Comparison of ENCODE assay signal across 22 cellular contexts in genomic region chr1:150842343-150842742, GRCh38. TPM values are rescaled to one million over a fixed set of nuclear protein-coding genes. Genes with fewer than 3 reads are reported as not detected.
A peak's percentile ranks its signal among the peaks of the same experiment; 100 is the strongest.
DNase-seq lines count a peak whose midpoint lies in the region; ATAC-seq and TF ChIP-seq lines count a peak whose summit lies in the region.
"Had no signal": no experiment of that assay in that cellular context is flagged by ENCODE, and none has a peak within 500 bp of the region (broad histone marks: within the 10 kb centered on the region; RNA-seq: fewer than 3 reads in every experiment).

No MANE protein-coding gene starts in this region.

- H3K4me3 Mint-ChIP-seq in activated naive CD4-positive, alpha-beta T cell treated with anti-CD3 and anti-CD28 coated beads, Interleukin-2, amount 50 U/mL, for 24 hours, result no peak overlapping the region
- H3K4me3 Mint-ChIP-seq in activated naive CD8-positive, alpha-beta T cell treated with anti-CD3 and anti-CD28 coated beads, Interleukin-2, amount 50 U/mL, for 24 hours, result peak overlapping the region; percentile 7
- H3K4me3 Mint-ChIP-seq in stimulated activated naive CD8-positive, alpha-beta T cell treated with anti-CD3 and anti-CD28 coated beads, Interleukin-15, amount 100 ng/mL, for 72 hours, result peak overlapping the region in 1 of 2 donors; percentile 59
- H3K4me3 Mint-ChIP-seq: central memory CD8-positive, alpha-beta T cell; HFFc6 had no signal

- H3K36me3 Mint-ChIP-seq in activated naive CD4-positive, alpha-beta T cell treated with anti-CD3 and anti-CD28 coated beads, Interleukin-2, amount 50 U/mL, for 24 hours, result peaks cover 22% of the 10 kb centered on the region
- H3K36me3 Mint-ChIP-seq in activated naive CD8-positive, alpha-beta T cell treated with anti-CD3 and anti-CD28 coated beads, Interleukin-2, amount 50 U/mL, for 24 hours (ENCODE audit: low read depth), result peaks cover 40% of the 10 kb centered on the region

- no peaks in the 10 kb centered on the region for H3K9me3 Mint-ChIP-seq in activated naive CD4-positive, alpha-beta T cell treated with anti-CD3 and anti-CD28 coated beads, Interleukin-2, amount 50 U/mL, for 24 hours
- H3K9me3 Mint-ChIP-seq in activated naive CD8-positive, alpha-beta T cell treated with anti-CD3 and anti-CD28 coated beads, Interleukin-2, amount 50 U/mL, for 24 hours, result no peaks in the 10 kb centered on the region
- H3K9me3 Mint-ChIP-seq in stimulated activated naive CD8-positive, alpha-beta T cell treated with anti-CD3 and anti-CD28 coated beads, Interleukin-15, amount 100 ng/mL, for 72 hours, result no peaks in the 10 kb centered on the region
- H3K9me3 Mint-ChIP-seq: central memory CD8-positive, alpha-beta T cell; HFFc6 had no signal

- H3K4me3 ChIP-seq in HEK293 (ENCODE audit: low read depth, low read length) (no peak overlapping the region), A673 (ENCODE audit: low read depth, low read length, poor library complexity, severe bottlenecking) (no peak overlapping the region)
- H3K4me3 ChIP-seq: dorsolateral prefrontal cortex, psoas muscle, testis, vagina had no signal

- POLR2A ChIA-PET in HEK293 (lab: Yijun Ruan, JAX) (no interaction called here), A673 (lab: Charles Lee; ENCODE audit: low non-redundant PET) (no interaction called here)

- DNase-seq in activated naive CD4-positive, alpha-beta T cell (lab: John Stamatoyannopoulos, UW), result no peak
- no peak for DNase-seq in activated naive CD8-positive, alpha-beta T cell treated with anti-CD3 and anti-CD28 coated beads, Interleukin-2, amount 50 U/mL, for 24 hours
- no peak for DNase-seq in stimulated activated naive CD8-positive, alpha-beta T cell treated with anti-CD3 and anti-CD28 coated beads, Interleukin-15, amount 100 ng/mL, for 72 hours
- DNase-seq in A673 (ENCODE audit: low spot score) (no peak), NCI-H2029 treated with DMSO at 0.1 percent for 48 hours (lab: John Stamatoyannopoulos, UW) (no peak)
- DNase-seq: activated CD8-positive, alpha-beta memory T cell treated with anti-CD3 and anti-CD28 coated beads, Interleukin-2, amount 50 U/mL, for 4 hours; activated naive CD4-positive, alpha-beta T cell treated with Interleukin-2 at 50 U/mL for 16 hours; dorsolateral prefrontal cortex; foreskin fibroblast; HFFc6; midbrain; MM.1S; NCI-H1417 treated with DMSO at 0.1 percent for 48 hours; psoas muscle; testis had no signal

- BruUV-seq in A673 (replicated peaks; lab: Mats Ljungman, UMichigan), result no TSS peak

- TF ChIP-seq CTCF in HEK293 (tag by site-specific recombination; IDR thresholded peaks at IDR 0.05) (no peak), A673 (conservative IDR thresholded peaks at IDR 0.05; ENCODE audit: low read depth, low read length) (no peak)

- H3K36me3 ChIP-seq in HEK293 (ENCODE audit: control insufficient read depth in 2 of 2, insufficient read depth in 1 of 2, low read length in 2 of 2) (peaks cover 0 to 33% of the 10 kb centered on the region in 2 experiments), A673 (ENCODE audit: insufficient read depth, low read length, poor library complexity, severe bottlenecking) (peaks cover 15% of the 10 kb centered on the region)

- no peaks in the 10 kb centered on the region for H3K27me3 Mint-ChIP-seq in activated naive CD4-positive, alpha-beta T cell treated with anti-CD3 and anti-CD28 coated beads, Interleukin-2, amount 50 U/mL, for 24 hours
- no peaks in the 10 kb centered on the region for H3K27me3 Mint-ChIP-seq in activated naive CD8-positive, alpha-beta T cell treated with anti-CD3 and anti-CD28 coated beads, Interleukin-2, amount 50 U/mL, for 24 hours
- H3K27me3 Mint-ChIP-seq in stimulated activated naive CD8-positive, alpha-beta T cell treated with anti-CD3 and anti-CD28 coated beads, Interleukin-15, amount 100 ng/mL, for 72 hours, result no peaks in the 10 kb centered on the region
- H3K27me3 Mint-ChIP-seq: central memory CD8-positive, alpha-beta T cell had no signal

- no peak for ATAC-seq in activated naive CD8-positive, alpha-beta T cell treated with anti-CD3 and anti-CD28 coated beads, Interleukin-2, amount 50 U/mL, for 24 hours
- no peak for ATAC-seq in stimulated activated naive CD8-positive, alpha-beta T cell treated with anti-CD3 and anti-CD28 coated beads, Interleukin-15, amount 100 ng/mL, for 72 hours
- ATAC-seq: psoas muscle, SK-N-SH treated with all-trans-retinoic acid at 6 μM for 48 hours had no signal

- peaks cover 58% of the 10 kb centered on the region for H3K4me1 Mint-ChIP-seq in activated naive CD4-positive, alpha-beta T cell treated with anti-CD3 and anti-CD28 coated beads, Interleukin-2, amount 50 U/mL, for 24 hours
- peaks cover 40% of the 10 kb centered on the region for H3K4me1 Mint-ChIP-seq in activated naive CD8-positive, alpha-beta T cell treated with anti-CD3 and anti-CD28 coated beads, Interleukin-2, amount 50 U/mL, for 24 hours
- peaks cover 53% of the 10 kb centered on the region for H3K4me1 Mint-ChIP-seq in stimulated activated naive CD8-positive, alpha-beta T cell treated with anti-CD3 and anti-CD28 coated beads, Interleukin-15, amount 100 ng/mL, for 72 hours
- H3K4me1 Mint-ChIP-seq: central memory CD8-positive, alpha-beta T cell had no signal

- CTCF ChIA-PET in HEK293 (lab: Yijun Ruan, JAX) (no interaction called here), A673 (lab: Charles Lee) (no interaction called here)

- H3K27me3 ChIP-seq in A673 (replicated peaks; ENCODE audit: insufficient read depth, low read depth, low read length, poor library complexity), result no peaks in the 10 kb centered on the region
- H3K27me3 ChIP-seq: dorsolateral prefrontal cortex, testis, vagina had no signal

- H3K4me1 ChIP-seq in HEK293 (ENCODE audit: control insufficient read depth, insufficient read depth, low read length), result no peaks in the 10 kb centered on the region
- H3K4me1 ChIP-seq in A673 (ENCODE audit: insufficient read depth, low read length, poor library complexity, severe bottlenecking), result no peaks in the 10 kb centered on the region

- intact Hi-C loops in A673 (cut with micrococcal nuclease; ENCODE audit: unreplicated experiment), result no loop called here

- peak overlapping the region; percentile 4 for H3K27ac Mint-ChIP-seq in activated naive CD4-positive, alpha-beta T cell treated with anti-CD3 and anti-CD28 coated beads, Interleukin-2, amount 50 U/mL, for 24 hours
- H3K27ac Mint-ChIP-seq in activated naive CD8-positive, alpha-beta T cell treated with anti-CD3 and anti-CD28 coated beads, Interleukin-2, amount 50 U/mL, for 24 hours, result peak overlapping the region; percentile 76
- H3K27ac Mint-ChIP-seq in stimulated activated naive CD8-positive, alpha-beta T cell treated with anti-CD3 and anti-CD28 coated beads, Interleukin-15, amount 100 ng/mL, for 72 hours, result peak overlapping the region; percentile 61 to 80
- H3K27ac Mint-ChIP-seq: HFFc6 had no signal

- H3K27ac ChIP-seq in HEK293 (ENCODE audit: extremely low read depth, low read depth, low read length) (no peak overlapping the region), A673 (ENCODE audit: low read depth, low read length, poor library complexity, severe bottlenecking) (no peak overlapping the region)
- H3K27ac ChIP-seq: psoas muscle had no signal

- no peaks in the 10 kb centered on the region for H3K9me3 ChIP-seq in HEK293 (ENCODE audit: control insufficient read depth, insufficient read depth, low read depth, low read length)
- H3K9me3 ChIP-seq in A673 (ENCODE audit: low read depth, low read length, poor library complexity, severe bottlenecking), result no peaks in the 10 kb centered on the region
- H3K9me3 ChIP-seq: psoas muscle, testis, vagina had no signal

TF ChIP-seq in HEK293, 187 proteins besides CTCF, POLR2A, EP300 and RAD21:
- TF ChIP-seq KLF10 (tag by site-specific recombination; IDR thresholded peaks at IDR 0.05), result no peak
- no peak for TF ChIP-seq SCRT2 (tag by site-specific recombination; IDR thresholded peaks at IDR 0.05)
- TF ChIP-seq ZNF302 (tag by site-specific recombination; IDR thresholded peaks at IDR 0.05; ENCODE audit: low read depth), result no peak
- no peak for TF ChIP-seq ZNF426 (tag by site-specific recombination; IDR thresholded peaks at IDR 0.05)
- TF ChIP-seq PRDM1 (tag by site-specific recombination; IDR thresholded peaks at IDR 0.05), result peak; percentile 65; the same call in 1 of the 2 replicates
- TF ChIP-seq ATF2 (tag by site-specific recombination; IDR thresholded peaks at IDR 0.05; ENCODE audit: low read depth), result no peak
- peak; percentile 73 for TF ChIP-seq ZNF366 (tag by site-specific recombination; conservative IDR thresholded peaks at IDR 0.05)
- no peak for TF ChIP-seq SP7 (tag by site-specific recombination; IDR thresholded peaks at IDR 0.05)
- no peak for TF ChIP-seq ZNF23 (tag by site-specific recombination; IDR thresholded peaks at IDR 0.05; ENCODE audit: borderline replicate concordance)
- no peak for TF ChIP-seq ZSCAN16 (tag by site-specific recombination; IDR thresholded peaks at IDR 0.05)
- no peak for TF ChIP-seq KLF7 (tag by site-specific recombination; IDR thresholded peaks at IDR 0.05; ENCODE audit: borderline replicate concordance)
TF ChIP-seq in HEK293: peak in this region for 2.

RNA-seq across cellular contexts. Expression of gene ARNT, which starts 34.1 kb away (rescaled TPM):
- total RNA-seq in A673 (2021), result 31.2 and 38.2 TPM in 2 replicates

RNA-seq across cellular contexts. Expression of gene CTSK, which starts 34.3 kb away (rescaled TPM):
- total RNA-seq in A673 (2021), result 12.3 and 14.3 TPM in 2 replicates

RNA-seq across cellular contexts. Expression of gene CTXND2, which starts 44.6 kb away (rescaled TPM):
- not detected in 2 replicates for total RNA-seq in A673 (2021)
- total RNA-seq: Daoy, dorsolateral prefrontal cortex, epithelial cell of proximal tubule, HFFc6, psoas muscle, vagina had no signal

Comparison
In these comparisons a context has a peak if more than half of its experiments do, and no peak if none do; other contexts are left out.
1. H3K27ac Mint-ChIP-seq: peak in every context shown above with its lines; median percentile 76 in activated naive CD8-positive, alpha-beta T cell treated with anti-CD3 and anti-CD28 coated beads, Interleukin-2, amount 50 U/mL, for 24 hours; 70 in stimulated activated naive CD8-positive, alpha-beta T cell treated with anti-CD3 and anti-CD28 coated beads, Interleukin-15, amount 100 ng/mL, for 72 hours; 4 in activated naive CD4-positive, alpha-beta T cell treated with anti-CD3 and anti-CD28 coated beads, Interleukin-2, amount 50 U/mL, for 24 hours.